8 cellular contexts compared by ENCODE assay signal in genomic region chr9:127611796-127612790, GRCh38. TPM values are rescaled to one million over a fixed set of nuclear protein-coding genes. Genes with fewer than 3 reads are reported as not detected.
DNase-seq lines count a peak whose midpoint lies in the region; ATAC-seq and TF ChIP-seq lines count a peak whose summit lies in the region.

STXBP1 (plus strand) TSS chr9:127612277; CDS start chr9:127612404, 127 bp downstream.

- ATAC-seq in GM18907 (IDR thresholded peaks at IDR 0.05; ENCODE audit: unreplicated experiment), result peak; percentile 86
- peak; percentile 87 for ATAC-seq in HG03175 (IDR thresholded peaks at IDR 0.05; ENCODE audit: unreplicated experiment)
- ATAC-seq in left colon, result peak; percentile 95

- peak within 1 kb of the TSS; percentile 79 for H3K4me3 ChIP-seq in AG04449 (ENCODE audit: low read depth, low read length)

- POLR2A ChIA-PET in AG04449 (lab: Yijun Ruan, JAX), result interaction anchor here (1.5 to 1.7 kb wide), 2 partner anchors 33 to 95 kb away, joined by 3 read pairs; partner anchors contain the start of gene CFAP157

- CTCF ChIA-PET in AG04449 (lab: Yijun Ruan, JAX), result interaction anchor here (0.8 to 22.1 kb wide), 7 partner anchors 27 to 173 kb away, joined by 3 to 175 read pairs (median 4); partner anchors contain the start of genes CDK9 and TOR2A

- H3K27ac ChIP-seq in cingulate gyrus (ENCODE audit: low read depth, low read length), result peak within 1 kb of the TSS; percentile 77

- intact Hi-C loops in left colon (cut with DNase I, micrococcal nuclease), result no loop called here

- TF ChIP-seq CTCF in AG04449 (IDR thresholded peaks at IDR 0.05; ENCODE audit: insufficient read depth, low read length, missing control alignments), result peak; percentile 32

- DNase-seq in AG04449 (ENCODE audit: low read depth, low spot score), result no peak
- peak; percentile 85 for DNase-seq in NCI-H460 (ENCODE audit: extremely low read depth, low read depth)
- peak; percentile 83 to 86 for DNase-seq in activated CD4-positive, alpha-beta T cell treated with anti-CD3 and anti-CD28 coated beads for 4 hours
- peak; percentile 81 to 91 for DNase-seq in left colon
- DNase-seq in stimulated activated CD4-positive, alpha-beta T cell treated with anti-CD3 and anti-CD28 coated beads, Interleukin-1b, Interleukin-23, amount 100 ng/mL, for 4 hours (ENCODE audit: low read depth in 2 of 2), result peak; percentile 79 to 85

RNA-seq across cellular contexts. Expression of gene STXBP1, which starts in this region (rescaled TPM):
- 8.4 and 10.2 TPM in 2 replicates for total RNA-seq in NCI-H460 (2014; rRNA removed; shearing (Covaris generic))
- polyA plus RNA-seq in NCI-H460 (2014; cell fraction: nucleus; rRNA removed), result 9.6 and 13.3 TPM in 2 replicates
- 10 to 100 TPM in 1 of 2 donors, 1 to 10 TPM in 1; 9.0 to 15.0 TPM for total RNA-seq in left colon
